In the genomic region with DNA sequence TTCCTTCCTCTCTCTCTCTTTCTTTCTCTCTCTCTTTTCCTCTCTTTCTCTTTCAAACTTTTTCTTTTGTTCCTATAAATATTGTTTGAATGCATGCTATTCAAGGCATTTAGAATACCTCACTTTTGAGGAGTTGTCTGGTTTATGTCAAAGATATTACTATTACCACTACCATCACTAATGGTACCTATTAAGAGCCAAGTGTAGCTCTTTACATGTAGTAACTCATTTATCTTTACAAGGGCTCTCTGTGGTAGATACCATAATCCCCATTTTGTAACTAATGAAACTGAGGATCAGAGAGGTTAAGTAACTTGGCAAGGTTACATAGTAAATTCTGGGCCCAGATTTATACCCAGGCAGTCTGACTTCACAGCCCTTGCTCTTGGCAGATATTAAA, we compare ENCODE assay signal across 23 cellular contexts.
DNase-seq lines count a peak whose midpoint lies in the region; ATAC-seq, FAIRE-seq and TF ChIP-seq lines count a peak whose summit lies in the region.
"Had no signal": no experiment of that assay in that cellular context is flagged by ENCODE, and none has a peak within 500 bp of the region (broad histone marks: within the 10 kb centered on the region; RNA-seq: fewer than 3 reads in every experiment).

No MANE protein-coding gene starts in this region.

- CTCF ChIA-PET in SK-N-SH (lab: Yijun Ruan, JAX) (interaction anchor here (2.6 kb wide), 1 partner anchor 101 kb away, joined by 7 read pairs; no protein-coding TSS in a partner anchor), GM12878 (lab: Yijun Ruan, JAX) (no interaction called here), PC-3 (lab: Charles Lee) (no interaction called here), MCF 10A (lab: Yijun Ruan, JAX) (no interaction called here)

- intact Hi-C loops in GM12878 (cut with micrococcal nuclease; ENCODE audit: unreplicated experiment): no loop called here
- intact Hi-C loops in uterus (cut with DNase I; ENCODE audit: low total_unique reads): no loop called here
- intact Hi-C loops in spleen (cut with DNase I; ENCODE audit: low total_unique reads): no loop called here
- intact Hi-C loops in PC-3 (cut with micrococcal nuclease): no loop called here
- intact Hi-C loops in MCF 10A (cut with micrococcal nuclease): no loop called here

- no peaks in the 10 kb centered on the region for H3K9me3 ChIP-seq in SK-N-SH
- no peaks in the 10 kb centered on the region; the same call in 2 of the 3 replicates for H3K9me3 ChIP-seq in GM12878 (replicated peaks; ENCODE audit: control insufficient read depth, insufficient read depth, low read length)
- H3K9me3 ChIP-seq in uterus: no peaks in the 10 kb centered on the region
- peaks cover 0 to 4% (median 3%) of the 10 kb centered on the region in 8 donors for H3K9me3 ChIP-seq in spleen
- no peaks in the 10 kb centered on the region for H3K9me3 ChIP-seq in PC-3 (ENCODE audit: low read length)
- H3K9me3 ChIP-seq: A549 had no signal

- H3K27ac Mint-ChIP-seq in osteocyte (ENCODE audit: unreplicated experiment) (peak overlapping the region; percentile 15), MCF 10A (ENCODE audit: low read depth, unreplicated experiment) (no peak overlapping the region)
- H3K27ac Mint-ChIP-seq: CD4-positive, alpha-beta T cell; HFFc6 had no signal

- H3K4me2 ChIP-seq in SK-N-SH (no peak overlapping the region), GM12878 (ENCODE audit: control insufficient read depth, insufficient read depth) (no peak overlapping the region), PC-3 (ENCODE audit: low read length) (no peak overlapping the region)
- H3K4me2 ChIP-seq: A549 had no signal

- H3K4me1 ChIP-seq in SK-N-SH (ENCODE audit: control insufficient read depth in 1 of 2, insufficient read depth in 2 of 2, low read depth in 1 of 2, low read length in 1 of 2) (peaks cover 0 to 15% of the 10 kb centered on the region in 2 experiments; a peak in 1 of 4 replicates), GM12878 (ENCODE audit: control insufficient read depth, insufficient read depth, low read length) (peaks cover 5% of the 10 kb centered on the region), uterus (no peaks in the 10 kb centered on the region), spleen (no peaks in the 10 kb centered on the region), PC-3 (ENCODE audit: insufficient read depth, low read length) (no peaks in the 10 kb centered on the region)
- H3K4me1 ChIP-seq: A549 had no signal

- DNase-seq in SK-N-SH: no peak
- no peak for DNase-seq in GM12878 (ENCODE audit: low read depth, low spot score)
- no peak for DNase-seq in osteocyte (ENCODE audit: extremely low spot score, unreplicated experiment)
- DNase-seq in uterus: no peak
- no peak for DNase-seq in spleen
- DNase-seq in PC-3: no peak
- no peak for DNase-seq in MCF 10A (ENCODE audit: unreplicated experiment)
- DNase-seq: AML-193; CD4-positive, alpha-beta T cell; DMS79 treated with DMSO at 0.1 percent for 48 hours; GF-D8; GM23248; HCEC 1CT; HFFc6; IMR-90 had no signal

- no peak overlapping the region for H3K9ac ChIP-seq in SK-N-SH
- no peak overlapping the region for H3K9ac ChIP-seq in GM12878 (ENCODE audit: control insufficient read depth, insufficient read depth, low read length)
- H3K9ac ChIP-seq in PC-3 (ENCODE audit: low read length): no peak overlapping the region
- H3K9ac ChIP-seq: GM23248 had no signal

- TF ChIP-seq POLR2A in GM12878 (IDR thresholded peaks at IDR 0.05; ENCODE audit: low read depth, low read length): no peak
- TF ChIP-seq POLR2A in uterus (IDR thresholded peaks at IDR 0.05): no peak
- no peak for TF ChIP-seq POLR2A in spleen (IDR thresholded peaks at IDR 0.05)

- no peaks in the 10 kb centered on the region for H3K9me3 Mint-ChIP-seq in osteocyte (ENCODE audit: unreplicated experiment)
- H3K9me3 Mint-ChIP-seq in MCF 10A (ENCODE audit: unreplicated experiment): peaks cover 12% of the 10 kb centered on the region
- H3K9me3 Mint-ChIP-seq: CD4-positive, alpha-beta T cell; HFFc6 had no signal

- H3K79me2 ChIP-seq in SK-N-SH (ENCODE audit: insufficient read depth): no peaks in the 10 kb centered on the region
- no peaks in the 10 kb centered on the region for H3K79me2 ChIP-seq in GM12878 (ENCODE audit: control insufficient read depth, insufficient read depth, low read length)
- H3K79me2 ChIP-seq in PC-3 (ENCODE audit: low read length): no peaks in the 10 kb centered on the region

- H4K20me1 ChIP-seq in SK-N-SH (ENCODE audit: insufficient read depth): no peaks in the 10 kb centered on the region
- no peaks in the 10 kb centered on the region for H4K20me1 ChIP-seq in GM12878 (ENCODE audit: control insufficient read depth, insufficient read depth)
- no peaks in the 10 kb centered on the region for H4K20me1 ChIP-seq in PC-3 (ENCODE audit: low read length)

- TF ChIP-seq RAD21 in SK-N-SH (IDR thresholded peaks at IDR 0.05; ENCODE audit: low read length): no peak
- TF ChIP-seq RAD21 in GM12878 (IDR thresholded peaks at IDR 0.05; ENCODE audit: insufficient read depth, low read depth, low read length): no peak

- no peak for TF ChIP-seq EP300 in SK-N-SH (IDR thresholded peaks at IDR 0.05; ENCODE audit: borderline replicate concordance in 1 of 2, low read depth in 1 of 2, low read length in 1 of 2)
- no peak for TF ChIP-seq EP300 in GM12878 (IDR thresholded peaks at IDR 0.05; ENCODE audit: borderline replicate concordance in 1 of 2, control insufficient read depth in 1 of 2, low read depth in 2 of 2, low read length in 2 of 2)

- H3K4me1 Mint-ChIP-seq in osteocyte (ENCODE audit: unreplicated experiment) (peaks cover 13% of the 10 kb centered on the region), MCF 10A (ENCODE audit: insufficient read depth, unreplicated experiment) (no peaks in the 10 kb centered on the region)

- H3K4me3 ChIP-seq in SK-N-SH (ENCODE audit: low read depth in 2 of 2, low read length in 1 of 2) (no peak overlapping the region), GM12878 (no peak overlapping the region), uterus (no peak overlapping the region), spleen (no peak overlapping the region), PC-3 (ENCODE audit: low read length) (no peak overlapping the region)
- H3K4me3 ChIP-seq: A549, GM23248 had no signal

- ATAC-seq in SK-N-SH treated with all-trans-retinoic acid at 6 μM for 48 hours (no peak), GM12878 (no peak), PC-3 (no peak)
- ATAC-seq: A549 had no signal

- RAD21 ChIA-PET in GM12878 (lab: Charles Lee; ENCODE audit: unreplicated experiment): no interaction called here

- H3K27me3 Mint-ChIP-seq in osteocyte (ENCODE audit: unreplicated experiment): no peaks in the 10 kb centered on the region
- no peaks in the 10 kb centered on the region for H3K27me3 Mint-ChIP-seq in MCF 10A (ENCODE audit: insufficient read depth, unreplicated experiment)
- H3K27me3 Mint-ChIP-seq: CD4-positive, alpha-beta T cell had no signal

- no peak for TF ChIP-seq CTCF in SK-N-SH (IDR thresholded peaks at IDR 0.05)
- TF ChIP-seq CTCF in GM12878 (IDR thresholded peaks at IDR 0.05 in 2 of 3, conservative IDR thresholded peaks at IDR 0.05 in 1 of 3; ENCODE audit: control insufficient read depth in 2 of 3, extremely low read depth in 1 of 3, insufficient read depth in 1 of 3, low read depth in 3 of 3, low read length in 3 of 3): no peak
- TF ChIP-seq CTCF in osteocyte (IDR thresholded peaks at IDR 0.05): no peak
- TF ChIP-seq CTCF in uterus (IDR thresholded peaks at IDR 0.05): no peak
- no peak for TF ChIP-seq CTCF in spleen (IDR thresholded peaks at IDR 0.05 in 8 of 11, conservative IDR thresholded peaks at IDR 0.05 in 3 of 11)
- no peak for TF ChIP-seq CTCF in PC-3 (conservative IDR thresholded peaks at IDR 0.05; ENCODE audit: low read depth, low read length)
- TF ChIP-seq CTCF in MCF 10A (IDR thresholded peaks at IDR 0.05; ENCODE audit: unreplicated experiment): no peak

- H3K36me3 Mint-ChIP-seq in osteocyte (ENCODE audit: unreplicated experiment): peaks cover 8% of the 10 kb centered on the region
- H3K36me3 Mint-ChIP-seq in MCF 10A (ENCODE audit: insufficient read depth, unreplicated experiment): peaks cover 22% of the 10 kb centered on the region

- H2AFZ ChIP-seq in SK-N-SH (ENCODE audit: low read depth) (no peak overlapping the region), GM12878 (ENCODE audit: control insufficient read depth, low read depth, low read length) (no peak overlapping the region), PC-3 (ENCODE audit: low read length) (no peak overlapping the region)
- H2AFZ ChIP-seq: GM23248 had no signal

- H3K9me2 ChIP-seq in SK-N-SH: no peaks in the 10 kb centered on the region
- no peaks in the 10 kb centered on the region for H3K9me2 ChIP-seq in PC-3 (replicated peaks; ENCODE audit: low read length)

- POLR2A ChIA-PET in SK-N-SH (lab: Yijun Ruan, JAX): no interaction called here
- POLR2A ChIA-PET in GM12878 (lab: Charles Lee): interaction anchor here (0.7 kb wide), 1 partner anchor 190 kb away, joined by 4 read pairs; no protein-coding TSS in a partner anchor
- POLR2A ChIA-PET in PC-3 (lab: Charles Lee; ENCODE audit: unreplicated experiment): no interaction called here
- POLR2A ChIA-PET in MCF 10A (lab: Yijun Ruan, JAX): no interaction called here

- H3K27me3 ChIP-seq in SK-N-SH (ENCODE audit: insufficient read depth) (no peaks in the 10 kb centered on the region), GM12878 (replicated peaks in 1 of 2; ENCODE audit: control insufficient read depth in 2 of 2, insufficient read depth in 2 of 2, low read length in 1 of 2) (no peaks in the 10 kb centered on the region), uterus (no peaks in the 10 kb centered on the region), spleen (replicated peaks in 1 of 7) (no peaks in the 10 kb centered on the region), PC-3 (ENCODE audit: low read length) (no peaks in the 10 kb centered on the region)

- H3K36me3 ChIP-seq in SK-N-SH (replicated peaks in 1 of 2; ENCODE audit: control insufficient read depth in 1 of 2, insufficient read depth in 2 of 2, low read length in 1 of 2): peaks cover 0 to 7% of the 10 kb centered on the region in 2 experiments
- H3K36me3 ChIP-seq in GM12878 (ENCODE audit: control insufficient read depth in 2 of 2, insufficient read depth in 2 of 2, low read length in 1 of 2): no peaks in the 10 kb centered on the region; a peak in 1 of 4 replicates
- H3K36me3 ChIP-seq in uterus: no peaks in the 10 kb centered on the region
- H3K36me3 ChIP-seq in spleen: peaks cover 0 to 15% (median 0%) of the 10 kb centered on the region in 6 donors
- H3K36me3 ChIP-seq in PC-3 (ENCODE audit: low read depth, low read length): no peaks in the 10 kb centered on the region

- SMC1A ChIA-PET in GM12878 (lab: Charles Lee; ENCODE audit: uncharacterized antibody, unreplicated experiment): no interaction called here

- H3K4me3 Mint-ChIP-seq in osteocyte (ENCODE audit: unreplicated experiment) (no peak overlapping the region), MCF 10A (ENCODE audit: unreplicated experiment) (no peak overlapping the region)
- H3K4me3 Mint-ChIP-seq: CD4-positive, alpha-beta T cell; HFFc6 had no signal

- TSS peak; percentile 54 for BruUV-seq in GM12878 (replicated peaks; lab: Mats Ljungman, UMichigan)
- no TSS peak for BruUV-seq in PC-3 (replicated peaks; lab: Mats Ljungman, UMichigan)
- no TSS peak for BruUV-seq in MCF 10A (replicated peaks; lab: Mats Ljungman, UMichigan)

- no peak for FAIRE-seq in GM12878 (lab: Jason Lieb, UNC)
- FAIRE-seq: A549, GM12891, GM19239, H54, HTR-8/SVneo had no signal

- H3K27ac ChIP-seq in SK-N-SH (ENCODE audit: low read depth in 2 of 2, low read length in 1 of 2) (no peak overlapping the region), GM12878 (ENCODE audit: control insufficient read depth, insufficient read depth) (no peak overlapping the region), uterus (peak overlapping the region; percentile 5 to 15), spleen (no peak overlapping the region), PC-3 (ENCODE audit: low read length) (no peak overlapping the region)
- H3K27ac ChIP-seq: 22Rv1, A549, C4-2B, GM23248 had no signal

- no peaks in the 10 kb centered on the region for H3F3A ChIP-seq in SK-N-SH (replicated peaks; ENCODE audit: insufficient read depth)
- H3F3A ChIP-seq in PC-3 (ENCODE audit: low read length, unreplicated experiment): no peaks in the 10 kb centered on the region

- in situ Hi-C loops in GM12878 (cut with MboI): no loop called here

Comparison
In these comparisons a context has a peak if more than half of its experiments do, and no peak if none do; other contexts are left out.
1. H3K27ac ChIP-seq: peak in uterus (2 of 2); none in SK-N-SH (0 of 2), GM12878 (single experiment), spleen (0 of 8) and PC-3 (single experiment).